Comparison of ENCODE assay signal across 28 cellular contexts in genomic region chr12:25810683-25811082, GRCh38.
"Had no signal": no experiment of that assay in that cellular context is flagged by ENCODE, and none has a peak within 500 bp of the region (broad histone marks: within the 10 kb centered on the region; RNA-seq: fewer than 3 reads in every experiment).

No MANE protein-coding gene starts in this region.

- H3K4me1 Mint-ChIP-seq: neural progenitor cell; stimulated activated effector memory CD8-positive, alpha-beta T cell treated with anti-CD3 and anti-CD28 coated beads, Interleukin-12 subunit alpha, Interleukin-12 subunit beta, amount 100 ng/mL, for 72 hours had no signal

- H3K36me3 ChIP-seq: neural progenitor cell, ovary, right lobe of liver, sigmoid colon, stomach, thoracic aorta, thyroid gland, tibial nerve, upper lobe of left lung, vagina had no signal

- H2AFZ ChIP-seq: neural progenitor cell, parathyroid adenoma had no signal

- H3K27ac Mint-ChIP-seq: neural progenitor cell; progenitor cell of endocrine pancreas; stimulated activated effector memory CD8-positive, alpha-beta T cell treated with anti-CD3 and anti-CD28 coated beads, Interleukin-12 subunit alpha, Interleukin-12 subunit beta, amount 100 ng/mL, for 72 hours; stimulated activated naive CD8-positive, alpha-beta T cell treated with anti-CD3 and anti-CD28 coated beads, Interleukin-15, Interleukin-2, amounts not matched to agents 100 ng/mL and 50 ng/mL, for 24 hours had no signal

- H3K4me3 Mint-ChIP-seq: nephron; neural progenitor cell; stimulated activated effector memory CD8-positive, alpha-beta T cell treated with anti-CD3 and anti-CD28 coated beads, Interleukin-12 subunit alpha, Interleukin-12 subunit beta, amount 100 ng/mL, for 72 hours; stimulated activated naive B cell treated with anti-CD40 and anti-IgM and Interleukin-4, amounts not matched to agents 10 μg/mL and 1 μg/mL and 100 μg/mL, for 72 hours; stimulated activated naive CD8-positive, alpha-beta T cell treated with anti-CD3 and anti-CD28 coated beads, Interleukin-15, Interleukin-2, amounts not matched to agents 100 ng/mL and 50 ng/mL, for 24 hours had no signal

- H3K4me1 ChIP-seq: neural progenitor cell, parathyroid adenoma, psoas muscle, right lobe of liver, sigmoid colon, stomach, thyroid gland, tibial nerve, upper lobe of left lung, vagina had no signal

- H3K27ac ChIP-seq: neural progenitor cell, ovary, parathyroid adenoma, psoas muscle, right lobe of liver, sigmoid colon, stomach, thoracic aorta, thyroid gland, tibial nerve, upper lobe of left lung, vagina had no signal

- H3K9me3 ChIP-seq: ovary, psoas muscle, right lobe of liver, sigmoid colon, stomach, thoracic aorta, thyroid gland, tibial nerve, upper lobe of left lung, vagina had no signal

- H3K27me3 Mint-ChIP-seq: progenitor cell of endocrine pancreas; stimulated activated naive CD8-positive, alpha-beta T cell treated with anti-CD3 and anti-CD28 coated beads, Interleukin-15, Interleukin-2, amounts not matched to agents 100 ng/mL and 50 ng/mL, for 24 hours had no signal

- H3K4me3 ChIP-seq: neural progenitor cell, ovary, psoas muscle, right lobe of liver, sigmoid colon, stomach, thoracic aorta, thyroid gland, tibial nerve, upper lobe of left lung, vagina had no signal

- H3K36me3 Mint-ChIP-seq: neural progenitor cell; stimulated activated effector memory CD8-positive, alpha-beta T cell treated with anti-CD3 and anti-CD28 coated beads, Interleukin-12 subunit alpha, Interleukin-12 subunit beta, amount 100 ng/mL, for 72 hours; stimulated activated naive B cell treated with anti-CD40 and anti-IgM and Interleukin-4, amounts not matched to agents 10 μg/mL and 1 μg/mL and 100 μg/mL, for 72 hours had no signal

- FAIRE-seq: small intestine, urothelium cell line had no signal

- H3K9ac ChIP-seq: neural progenitor cell, parathyroid adenoma had no signal

- H3K79me2 ChIP-seq: parathyroid adenoma had no signal

- H3K27me3 ChIP-seq: neural progenitor cell, ovary, right lobe of liver, sigmoid colon, stomach, thyroid gland, tibial nerve, upper lobe of left lung, vagina had no signal

- DNase-seq: occipital lobe; ovary; posterior cingulate gyrus; psoas muscle; right cardiac atrium; right lobe of liver; sigmoid colon; small intestine; stimulated activated CD4-positive, alpha-beta T cell treated with anti-CD3 and anti-CD28 coated beads, Interleukin-15, amount 100 ng/mL, for 24 hours; stimulated activated CD4-positive, alpha-beta T cell treated with anti-CD3 and anti-CD28 coated beads, Interleukin-2, amount 100 ng/mL, for 24 hours; stimulated activated CD4-positive, alpha-beta T cell treated with anti-CD3 and anti-CD28 coated beads, Interleukin-2, amount 100 ng/mL, for 48 hours; stimulated activated CD4-positive, alpha-beta T cell treated with anti-CD3 and anti-CD28 coated beads, Interleukin-4, amount 100 ng/mL, for 24 hours; stimulated activated naive B cell treated with anti-CD40 and anti-IgM and Interleukin-4, amounts not matched to agents 10 μg/mL and 1 μg/mL and 100 μg/mL, for 72 hours; stimulated activated naive CD4-positive, alpha-beta T cell treated with Interleukin-2 at 50 U/mL for 16 hours; stomach; thyroid gland; trophoblast cell; upper lobe of left lung had no signal

- H3K4me2 ChIP-seq: neural progenitor cell had no signal
